Comparison of ENCODE assay signal across 8 cellular contexts in the genomic region with DNA sequence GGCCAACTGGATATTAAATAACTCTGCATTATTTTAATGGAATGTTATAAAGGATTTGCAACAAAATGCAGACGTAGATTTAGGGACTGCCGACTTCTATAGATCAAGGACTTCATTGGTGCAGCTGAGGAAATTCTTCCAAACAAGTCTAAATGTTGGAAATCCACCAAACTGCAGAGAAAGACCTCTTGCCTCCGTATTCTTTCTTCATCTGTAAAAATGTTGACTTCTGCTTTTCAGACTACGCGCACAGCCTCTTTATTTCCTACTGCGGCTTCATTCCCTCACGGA. TPM values are rescaled to one million over a fixed set of nuclear protein-coding genes. Genes with fewer than 3 reads are reported as not detected.
DNase-seq lines count a peak whose midpoint lies in the region; ATAC-seq, FAIRE-seq and TF ChIP-seq lines count a peak whose summit lies in the region.

No MANE protein-coding gene starts in this region.

- no peaks in the 10 kb centered on the region for H3K79me1 ChIP-seq in mesendoderm (ENCODE audit: low read length)

- H2BK5ac ChIP-seq in mesendoderm (ENCODE audit: low read length): no peak overlapping the region

- H3K9me1 ChIP-seq in K562 (ENCODE audit: control insufficient read depth, insufficient read depth, low read length): no peaks in the 10 kb centered on the region

- TF ChIP-seq POLR2A in K562 (conservative IDR thresholded peaks at IDR 0.05): no peak

- no peak overlapping the region for H2BK15ac ChIP-seq in mesendoderm (replicated peaks; ENCODE audit: low read depth)

- peaks cover 0 to 8% of the 10 kb centered on the region in 2 donors for H3K4me1 ChIP-seq in right atrium auricular region
- H3K4me1 ChIP-seq in K562 (replicated peaks in 1 of 2; ENCODE audit: control insufficient read depth in 2 of 2, insufficient read depth in 2 of 2, low read length in 2 of 2): peaks cover 0 to 12% of the 10 kb centered on the region in 2 experiments; a peak in 3 of 5 replicates
- no peaks in the 10 kb centered on the region for H3K4me1 ChIP-seq in mesendoderm (ENCODE audit: control insufficient read depth, low read depth, low read length)

- DNase-seq in right atrium auricular region (ENCODE audit: low spot score): no peak
- DNase-seq in Right ventricle myocardium inferior (ENCODE audit: missing footprints): no peak
- DNase-seq in K562 (ENCODE audit: extremely low read depth in 1 of 4, low spot score in 3 of 4): no peak
- no peak for DNase-seq in mesendoderm
- DNase-seq in effector CD4-positive, alpha-beta T cell: no peak
- DNase-seq in sciatic nerve (ENCODE audit: low spot score): no peak
- no peak for DNase-seq in D341Med (ENCODE audit: low spot score)

- H3K27me3 ChIP-seq in right atrium auricular region: no peaks in the 10 kb centered on the region
- no peaks in the 10 kb centered on the region for H3K27me3 ChIP-seq in K562 (ENCODE audit: control insufficient read depth in 2 of 2, insufficient read depth in 2 of 2, low read length in 2 of 2)
- H3K27me3 ChIP-seq in mesendoderm (ENCODE audit: insufficient read depth, low read length, poor library complexity): no peaks in the 10 kb centered on the region

- no peak for FAIRE-seq in K562 (lab: Jason Lieb, UNC)

- peak overlapping the region; percentile 85 to 97 for H3K9ac ChIP-seq in K562 (ENCODE audit: insufficient read depth in 1 of 2, low read depth in 2 of 2, low read length in 2 of 2)
- H3K9ac ChIP-seq in mesendoderm (ENCODE audit: low read length): peak overlapping the region; percentile 94

- no peak overlapping the region for H3K4ac ChIP-seq in mesendoderm (ENCODE audit: low read depth, low read length)

- H3K18ac ChIP-seq in mesendoderm (ENCODE audit: low read length): peak overlapping the region; percentile 86

- BruUV-seq in K562 (replicated peaks; lab: Mats Ljungman, UMichigan): TSS peak; percentile 78

- 0 out of 4 replicates have a peak, but pooled peaks of 1 of the 2 experiments have one; percentile 1 for TF ChIP-seq RAD21 in K562 (CRISPR knock-in tag; conservative IDR thresholded peaks at IDR 0.05 in 1 of 2, IDR thresholded peaks at IDR 0.05 in 1 of 2)

- no peaks in the 10 kb centered on the region; the same call in 1 of the 2 replicates for H4K20me1 ChIP-seq in K562 (replicated peaks; ENCODE audit: control insufficient read depth, insufficient read depth, low read length)

- no peak for TF ChIP-seq EP300 in K562 (IDR thresholded peaks at IDR 0.05; ENCODE audit: low read length)

- H3K23ac ChIP-seq in mesendoderm (ENCODE audit: low read length): no peak overlapping the region

- H2AFZ ChIP-seq in K562 (ENCODE audit: low read depth, low read length): peak overlapping the region; percentile 94

- WGBS in K562 (ENCODE audit: insufficient coverage, low coverage, missing lambda C conversion rate): 1% methylated on average over 7 of the region's 7 CpGs
- no CpG with 5 or more reads among the region's 7 CpGs for WGBS in mesendoderm (ENCODE audit: extremely low coverage, insufficient coverage, low lambda C conversion rate)

- H3K36me3 ChIP-seq in right atrium auricular region (no peaks in the 10 kb centered on the region), K562 (ENCODE audit: control insufficient read depth, insufficient read depth, low read length) (no peaks in the 10 kb centered on the region), mesendoderm (ENCODE audit: control insufficient read depth, insufficient read depth, low read length) (no peaks in the 10 kb centered on the region)

- no peak overlapping the region for H2BK120ac ChIP-seq in mesendoderm (ENCODE audit: low read depth, low read length)

- in situ Hi-C loops in K562 (cut with MboI): no loop called here

- intact Hi-C loops in Right ventricle myocardium inferior (cut with DNase I) (loop anchor here (1.0 to 2.0 kb wide), 2 partner anchors 124 to 204 kb away; no protein-coding TSS in a partner anchor), K562 (cut with micrococcal nuclease) (loop anchor here (5.0 kb wide), 1 partner anchor 694 kb away; no protein-coding TSS in a partner anchor), sciatic nerve (cut with DNase I) (no loop called here)

- no peak overlapping the region for H2AK5ac ChIP-seq in mesendoderm (ENCODE audit: low read length)

- H3K56ac ChIP-seq in mesendoderm (ENCODE audit: low read length): peak overlapping the region; percentile 98

- no peak overlapping the region for H4K5ac ChIP-seq in mesendoderm (ENCODE audit: low read length)

- peaks cover 46% of the 10 kb centered on the region for H3K79me2 ChIP-seq in K562 (ENCODE audit: control insufficient read depth, insufficient read depth, low read length)
- H3K79me2 ChIP-seq in mesendoderm (ENCODE audit: control insufficient read depth, insufficient read depth, low read length): peaks cover 15% of the 10 kb centered on the region

- TF ChIP-seq CTCF in right atrium auricular region (IDR thresholded peaks at IDR 0.05) (no peak), K562 (IDR thresholded peaks at IDR 0.05 in 2 of 3, conservative IDR thresholded peaks at IDR 0.05 in 1 of 3; ENCODE audit: insufficient read depth in 2 of 3, low read depth in 1 of 3, low read length in 3 of 3) (no peak)

- H3K4me2 ChIP-seq in K562 (ENCODE audit: insufficient read depth, low read length): peak overlapping the region; percentile 89
- peak overlapping the region; percentile 49 for H3K4me2 ChIP-seq in mesendoderm (ENCODE audit: low read length)

- ATAC-seq in Right ventricle myocardium inferior (no peak), K562 (no peak), sciatic nerve (no peak), HG02870 (IDR thresholded peaks at IDR 0.05; ENCODE audit: unreplicated experiment) (no peak)

- H3K9me3 ChIP-seq in right atrium auricular region: no peaks in the 10 kb centered on the region
- H3K9me3 ChIP-seq in K562 (replicated peaks; ENCODE audit: control insufficient read depth, insufficient read depth, low read depth, low read length): no peaks in the 10 kb centered on the region

- no peak overlapping the region for H4K8ac ChIP-seq in mesendoderm (ENCODE audit: low read depth, low read length)

- peak overlapping the region; percentile 58 to 93 for H3K4me3 ChIP-seq in right atrium auricular region
- H3K4me3 ChIP-seq in K562: peak overlapping the region; percentile 87
- H3K4me3 ChIP-seq in mesendoderm (ENCODE audit: low read length): peak overlapping the region; percentile 72

- POLR2A ChIA-PET in K562 (lab: Yijun Ruan, JAX): interaction anchor here (1.0 to 1.2 kb wide), 3 partner anchors 12 to 19 kb away, joined by 3 to 4 read pairs (median 4); no protein-coding TSS in a partner anchor

- H3K27ac ChIP-seq in right atrium auricular region (peak overlapping the region; percentile 98 to 100), K562 (ENCODE audit: extremely low read depth, low read depth, low read length) (peak overlapping the region; percentile 94), mesendoderm (ENCODE audit: low read depth, low read length) (peak overlapping the region; percentile 93)

- CTCF ChIA-PET in K562 (lab: Yijun Ruan, JAX; ENCODE audit: low intra/inter-chr PET ratio): no interaction called here

TF ChIP-seq in K562, 482 proteins besides CTCF, POLR2A, EP300 and RAD21 (continues in another document):
- TF ChIP-seq, protein P1, sequence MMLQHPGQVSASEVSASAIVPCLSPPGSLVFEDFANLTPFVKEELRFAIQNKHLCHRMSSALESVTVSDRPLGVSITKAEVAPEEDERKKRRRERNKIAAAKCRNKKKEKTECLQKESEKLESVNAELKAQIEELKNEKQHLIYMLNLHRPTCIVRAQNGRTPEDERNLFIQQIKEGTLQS (IDR thresholded peaks at IDR 0.05): no peak; the same call in 1 of the 2 replicates
- TF ChIP-seq, protein P1 (CRISPR knock-in tag; conservative IDR thresholded peaks at IDR 0.05): peak; percentile 32; the same call in 1 of the 2 replicates
- peak; percentile 37; the same call in 1 of the 2 replicates for TF ChIP-seq DPF2 (IDR thresholded peaks at IDR 0.05)
- 0 out of 2 replicates have a peak, but pooled peaks have one; percentile 46 for TF ChIP-seq SMARCC2 (IDR thresholded peaks at IDR 0.05; ENCODE audit: low read depth)
- TF ChIP-seq, protein P2, sequence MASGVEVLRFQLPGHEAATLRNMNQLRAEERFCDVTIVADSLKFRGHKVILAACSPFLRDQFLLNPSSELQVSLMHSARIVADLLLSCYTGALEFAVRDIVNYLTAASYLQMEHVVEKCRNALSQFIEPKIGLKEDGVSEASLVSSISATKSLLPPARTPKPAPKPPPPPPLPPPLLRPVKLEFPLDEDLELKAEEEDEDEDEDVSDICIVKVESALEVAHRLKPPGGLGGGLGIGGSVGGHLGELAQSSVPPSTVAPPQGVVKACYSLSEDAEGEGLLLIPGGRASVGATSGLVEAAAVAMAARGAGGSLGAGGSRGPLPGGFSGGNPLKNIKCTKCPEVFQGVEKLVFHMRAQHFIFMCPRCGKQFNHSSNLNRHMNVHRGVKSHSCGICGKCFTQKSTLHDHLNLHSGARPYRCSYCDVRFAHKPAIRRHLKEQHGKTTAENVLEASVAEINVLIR (CRISPR knock-in tag; IDR thresholded peaks at IDR 0.05): no peak
- no peak for TF ChIP-seq ZNF707 (CRISPR knock-in tag; conservative IDR thresholded peaks at IDR 0.05)

RNA-seq across cellular contexts. Expression of a gene that starts 1.5 kb away (rescaled TPM):
- 100 to 1,000 TPM; 366 to 434 TPM for total RNA-seq in right atrium auricular region
- total RNA-seq in Right ventricle myocardium inferior: 459 TPM
- total RNA-seq in K562 (2011; cell fraction: chromatin; rRNA removed; ENCODE audit: low replicate concordance): 91.7 and 174 TPM in 2 replicates
- 37.5 and 45.5 TPM in 2 replicates for total RNA-seq in K562 (2011; cell fraction: nucleolus; rRNA removed)
- 95.0 and 184 TPM in 2 replicates for total RNA-seq in K562 (2011; cell fraction: nucleoplasm; rRNA removed)
- total RNA-seq in K562 (2014; rRNA removed): 107 and 114 TPM in 2 replicates
- 123 and 145 TPM in 2 replicates for total RNA-seq in K562 (2014; rRNA removed; fragmentation: Illumina TruSeq; extraction: Trizol)
- total RNA-seq in K562 (2015; rRNA removed; fragmentation: Illumina TruSeq; extraction: Trizol): 118 and 128 TPM in 2 replicates
- total RNA-seq in K562 (2021): 129 and 142 TPM in 2 replicates
- 127 and 141 TPM in 2 replicates for polyA plus RNA-seq in K562 (2011; rRNA removed)
- 173 and 191 TPM in 2 replicates for polyA plus RNA-seq in K562 (2011; cell fraction: cytosol; rRNA removed)
- polyA plus RNA-seq in K562 (2011; cell fraction: nucleus; rRNA removed): 121 and 146 TPM in 2 replicates
- polyA plus RNA-seq in K562 (2012): 66.4 and 69.4 TPM in 2 replicates
- polyA plus RNA-seq in K562 (2014; fragmentation: Illumina TruSeq; extraction: Trizol): 170 and 215 TPM in 2 replicates
- polyA plus RNA-seq in K562 (2014; fragmentation: Nextera tagmentation; extraction: Ambion mirVana): 10 to 100 TPM; 20.4 to 61.0 TPM
- 91.1 and 92.9 TPM in 2 replicates for polyA plus RNA-seq in K562 (2014; rRNA removed)
- polyA minus RNA-seq in K562 (2011; rRNA and poly(A)+ RNA removed): 390 and 459 TPM in 2 replicates
- polyA minus RNA-seq in K562 (2011; cell fraction: cytosol; rRNA and poly(A)+ RNA removed): 157 and 234 TPM in 2 replicates
- 111 and 169 TPM in 2 replicates for polyA minus RNA-seq in K562 (2011; cell fraction: nucleus; rRNA and poly(A)+ RNA removed)
- 119 TPM for polyA plus RNA-seq in mesendoderm (2013, experiment 1 of 2)
- polyA plus RNA-seq in mesendoderm (2013, experiment 2 of 2): 114 TPM
- 755 TPM for total RNA-seq in sciatic nerve
